Comparison of ENCODE assay signal across 8 cellular contexts in the genomic region with DNA sequence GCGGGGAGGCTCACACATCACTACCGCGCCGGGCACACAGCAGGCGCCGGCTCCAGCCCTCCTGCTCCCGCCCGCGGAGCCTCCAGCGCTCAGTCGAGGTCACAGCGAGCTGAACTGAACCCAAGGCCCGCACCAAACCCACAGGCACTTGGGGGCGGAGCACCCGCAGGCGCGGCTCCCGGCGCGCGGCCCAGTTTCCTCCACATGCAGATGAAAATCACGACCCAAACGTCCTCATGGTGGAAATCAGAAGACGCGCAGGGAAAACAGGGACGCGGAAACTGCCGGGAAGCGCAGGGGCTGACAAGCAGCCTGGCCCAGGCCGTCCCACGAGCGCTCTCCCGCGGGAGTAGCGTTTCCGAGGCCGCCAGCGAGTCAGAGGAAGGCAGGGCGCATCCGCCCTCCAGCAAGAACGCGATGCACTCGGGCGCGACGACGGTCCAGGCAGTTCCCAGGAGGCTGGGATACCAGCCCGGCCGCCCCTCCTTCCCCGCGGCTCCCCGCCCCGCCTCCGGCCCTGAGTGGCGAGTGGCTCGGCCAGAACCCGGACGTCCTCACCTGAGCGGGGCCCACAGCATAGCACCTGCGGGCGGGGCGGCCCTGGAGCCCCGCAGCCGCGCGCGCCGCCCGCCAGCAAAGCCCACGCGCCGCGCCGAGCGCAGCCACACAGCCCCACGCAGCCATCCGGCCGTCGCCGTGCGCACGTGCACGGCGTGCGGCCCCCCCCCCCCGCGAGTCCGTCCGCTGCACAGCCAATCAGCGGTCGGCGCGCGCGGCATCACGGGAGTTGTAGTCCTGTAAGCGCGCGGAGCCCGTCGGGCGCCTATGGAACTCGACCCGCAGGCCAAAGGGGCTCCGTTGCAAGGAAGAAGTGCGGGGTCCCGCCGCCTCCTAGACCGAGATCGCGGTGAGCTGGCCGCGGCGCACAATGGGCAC. TPM values are rescaled to one million over a fixed set of nuclear protein-coding genes. Genes with fewer than 3 reads are reported as not detected.
DNase-seq lines count a peak whose midpoint lies in the region; ATAC-seq and TF ChIP-seq lines count a peak whose summit lies in the region.

A gene (minus strand): TSS at position 710 of the 936 bp plus-strand sequence. CDS start 26 bp downstream, at position 684.

- peak within 1 kb of the TSS; percentile 78 to 82 for H3K4me3 ChIP-seq in left lung

- H3K27me3 ChIP-seq in left lung: no peaks in the 10 kb centered on the region

- ATAC-seq in HG03457 (IDR thresholded peaks at IDR 0.05; ENCODE audit: unreplicated experiment): peak; percentile 68
- ATAC-seq in left lung: peak; percentile 93

- peaks cover 13 to 48% of the 10 kb centered on the region in 2 donors for H3K4me1 ChIP-seq in left lung

- peak within 1 kb of the TSS; percentile 92 to 93 for H3K27ac ChIP-seq in left lung

- intact Hi-C loops in left lung (cut with DNase I): no loop called here

- no peaks in the 10 kb centered on the region for H3K36me3 ChIP-seq in left lung

- DNase-seq in AML-193 (lab: John Stamatoyannopoulos, UW) (peak; percentile 53 to 64), GM19240 (ENCODE audit: insufficient read length, low spot score) (peak; percentile 78), NCI-H526 treated with DMSO at 0.1 percent for 48 hours (lab: John Stamatoyannopoulos, UW) (peak; percentile 64), dedifferentiated amniotic fluid mesenchymal stem cell (ENCODE audit: extremely low spot score) (peak; percentile 74), left lung (peak; percentile 92 to 95)
- DNase-seq in activated CD4-positive, alpha-beta T cell treated with anti-CD3 and anti-CD28 coated beads, Interleukin-2, amount 50 U/mL, for 24 hours (ENCODE audit: low read depth in 1 of 2, low spot score in 1 of 2): peak; percentile 81 to 85
- DNase-seq in stimulated activated CD4-positive, alpha-beta T cell treated with anti-CD3 and anti-CD28 coated beads, Interleukin-2, amount 100 ng/mL, for 24 hours: peak; percentile 91 to 92

- H3K9me3 ChIP-seq in left lung: no peaks in the 10 kb centered on the region

- no peak for TF ChIP-seq CTCF in left lung (IDR thresholded peaks at IDR 0.05)

RNA-seq across cellular contexts. Expression of the gene that starts here (rescaled TPM):
- total RNA-seq in left lung: 10 to 100 TPM; 18.1 to 34.2 TPM

Comparison
In these comparisons a context has a peak if more than half of its experiments do, and no peak if none do; other contexts are left out.
1. Peak in every context shown above with its lines: DNase-seq, ATAC-seq, H3K4me3 ChIP-seq and H3K27ac ChIP-seq.